Comparison of ENCODE assay signal across 22 cellular contexts in genomic region chr6:57195457-57195856, GRCh38. TPM values are rescaled to one million over a fixed set of nuclear protein-coding genes. Genes with fewer than 3 reads are reported as not detected.
DNase-seq lines count a peak whose midpoint lies in the region; ATAC-seq, FAIRE-seq and TF ChIP-seq lines count a peak whose summit lies in the region.
"Had no signal": no experiment of that assay in that cellular context is flagged by ENCODE, and none has a peak within 500 bp of the region (broad histone marks: within the 10 kb centered on the region; RNA-seq: fewer than 3 reads in every experiment).

No MANE protein-coding gene starts in this region.

- H3K4me3 Mint-ChIP-seq in osteocyte (ENCODE audit: unreplicated experiment) = no peak overlapping the region
- H3K4me3 Mint-ChIP-seq: B cell had no signal

- intact Hi-C loops in left ventricle myocardium superior (cut with micrococcal nuclease) = no loop called here
- intact Hi-C loops in cardiac septum (cut with DNase I) = no loop called here

- peaks cover 19% of the 10 kb centered on the region for H3K4me1 Mint-ChIP-seq in osteocyte (ENCODE audit: unreplicated experiment)
- H3K4me1 Mint-ChIP-seq: B cell had no signal

- H3K36me3 Mint-ChIP-seq in osteocyte (ENCODE audit: unreplicated experiment) = peaks cover 38% of the 10 kb centered on the region

- 83% methylated on average over 2 of the region's 2 CpGs for WGBS in hepatocyte (ENCODE audit: low lambda C conversion rate, missing lambda C conversion rate)
- WGBS in small intestine, 3 donors = 80 to 97% (median 84%) methylated on average over 2 of the region's 2 CpGs

- in situ Hi-C loops in astrocyte of the spinal cord (cut with HindIII; ENCODE audit: low sequenced_read_pairs) = no loop called here

- H3K36me3 ChIP-seq in hepatocyte (replicated peaks; ENCODE audit: insufficient read depth, low read depth) (no peaks in the 10 kb centered on the region), small intestine (ENCODE audit: control insufficient read depth in 2 of 2, insufficient read depth in 2 of 2, low read length in 2 of 2) (no peaks in the 10 kb centered on the region)

- H3K4me2 ChIP-seq in hepatocyte = no peak overlapping the region
- H3K4me2 ChIP-seq: A549 had no signal

- H3K9me2 ChIP-seq in hepatocyte (replicated peaks; ENCODE audit: insufficient read depth) = no peaks in the 10 kb centered on the region

- peak overlapping the region; percentile 17 for H3K27ac Mint-ChIP-seq in osteocyte (ENCODE audit: unreplicated experiment)
- H3K27ac Mint-ChIP-seq: B cell had no signal

- no peaks in the 10 kb centered on the region for H3K9me3 Mint-ChIP-seq in osteocyte (ENCODE audit: unreplicated experiment)

- TF ChIP-seq CTCF in astrocyte of the spinal cord (IDR thresholded peaks at IDR 0.05; ENCODE audit: low read depth, low read length) = no peak
- TF ChIP-seq CTCF in osteocyte (IDR thresholded peaks at IDR 0.05) = no peak
- TF ChIP-seq CTCF in hepatocyte (IDR thresholded peaks at IDR 0.05; ENCODE audit: poor library complexity) = no peak

- H3K27me3 ChIP-seq in hepatocyte (no peaks in the 10 kb centered on the region), small intestine (ENCODE audit: control insufficient read depth in 2 of 2, insufficient read depth in 2 of 2, low read length in 2 of 2) (no peaks in the 10 kb centered on the region)
- H3K27me3 ChIP-seq: MG63 had no signal

- H4K20me1 ChIP-seq in hepatocyte (ENCODE audit: insufficient read depth, poor library complexity, severe bottlenecking) = no peaks in the 10 kb centered on the region

- H3K4me3 ChIP-seq in astrocyte of the spinal cord (ENCODE audit: low read depth, low read length) (no peak overlapping the region), hepatocyte (no peak overlapping the region), small intestine (ENCODE audit: low read depth in 1 of 2, low read length in 2 of 2) (no peak overlapping the region)
- H3K4me3 ChIP-seq: A549, MG63 had no signal

- H3K4me1 ChIP-seq in hepatocyte (ENCODE audit: insufficient read depth) (no peaks in the 10 kb centered on the region), small intestine (ENCODE audit: control insufficient read depth in 2 of 2, insufficient read depth in 1 of 2, low read depth in 1 of 2, low read length in 1 of 2) (no peaks in the 10 kb centered on the region)

- H3K27ac ChIP-seq in hepatocyte (no peak overlapping the region), small intestine (ENCODE audit: low read depth in 1 of 2, low read length in 1 of 2) (no peak overlapping the region)
- H3K27ac ChIP-seq: A549 had no signal

- no peaks in the 10 kb centered on the region for H3K27me3 Mint-ChIP-seq in osteocyte (ENCODE audit: unreplicated experiment)
- H3K27me3 Mint-ChIP-seq: B cell had no signal

- no peak for FAIRE-seq in small intestine (lab: Jason Lieb, UNC)
- FAIRE-seq: A549, D721Med, RCC 7860 had no signal

- peak; percentile 54 for ATAC-seq in left ventricle myocardium superior
- ATAC-seq: A549 had no signal

- H2AFZ ChIP-seq in hepatocyte = no peak overlapping the region

- no peak for DNase-seq in left ventricle myocardium superior
- DNase-seq in cardiac septum (ENCODE audit: low spot score) = no peak
- DNase-seq in astrocyte of the spinal cord (ENCODE audit: low read depth, low spot score) = peak; percentile 32
- no peak for DNase-seq in osteocyte (ENCODE audit: extremely low spot score, unreplicated experiment)
- DNase-seq in hepatocyte (ENCODE audit: low spot score) = no peak
- no peak for DNase-seq in small intestine
- no peak for DNase-seq in NCI-H2196 (lab: John Stamatoyannopoulos, UW; ENCODE audit: unreplicated experiment)
- no peak for DNase-seq in C1 segment of cervical spinal cord (lab: John Stamatoyannopoulos, UW)
- DNase-seq: DMS79, HCEC 1CT, Kasumi-1, MG63, NCI-H1417, NCI-H1694 treated with DMSO at 0.1 percent for 48 hours, NCI-H2081 treated with DMSO at 0.1 percent for 48 hours, NCI-H2171 treated with DMSO at 0.1 percent for 48 hours, NCI-H526, OCI-M1 had no signal

- H3K9me3 ChIP-seq in hepatocyte (ENCODE audit: low read depth) (no peaks in the 10 kb centered on the region), small intestine (ENCODE audit: control insufficient read depth, low read depth) (no peaks in the 10 kb centered on the region)
- H3K9me3 ChIP-seq: A549, MG63 had no signal

- peaks cover 16% of the 10 kb centered on the region for H3K79me2 ChIP-seq in hepatocyte

RNA-seq across cellular contexts. Expression of gene BAG2, which starts 23.3 kb away (rescaled TPM):
- total RNA-seq in left ventricle myocardium superior = 14.8 TPM
- total RNA-seq in cardiac septum = 16.9 TPM
- total RNA-seq in osteocyte = 8.8 and 9.1 TPM in 2 replicates
- 10.2 and 10.5 TPM in 2 replicates for total RNA-seq in hepatocyte
- 8.7 and 9.0 TPM in 2 replicates for polyA plus RNA-seq in hepatocyte
- polyA plus RNA-seq in small intestine = 1 to 10 TPM in 1 of 3 donors, under 1 TPM in 2; 0.45 to 1.1 (median 0.81) TPM

RNA-seq across cellular contexts. Expression of gene RAB23, which starts 26.6 kb away (rescaled TPM):
- total RNA-seq in left ventricle myocardium superior (11.9 TPM), cardiac septum (19.5 TPM), osteocyte (33.8 and 35.2 TPM in 2 replicates), hepatocyte (37.2 and 37.7 TPM in 2 replicates)
- polyA plus RNA-seq in hepatocyte (15.5 and 20.2 TPM in 2 replicates), small intestine (1 to 10 TPM in 2 of 3 donors, under 1 TPM in 1; 0.45 to 4.2 (median 1.6) TPM)
